1 cellular context compared by ENCODE assay signal in genomic region chr14:67392123-67392522, GRCh38.
TF ChIP-seq lines count a peak whose summit lies in the region.

No MANE protein-coding gene starts in this region.

TF ChIP-seq in WTC11, 78 proteins besides CTCF, POLR2A, EP300 and RAD21 (continued from another document):
- TF ChIP-seq AFF4 (CRISPR knock-in tag; IDR thresholded peaks at IDR 0.05; ENCODE audit: borderline replicate concordance) (no peak), ZNF416 (CRISPR knock-in tag; IDR thresholded peaks at IDR 0.05) (no peak), TEAD4 (CRISPR knock-in tag; IDR thresholded peaks at IDR 0.05) (no peak), ETV6 (CRISPR knock-in tag; IDR thresholded peaks at IDR 0.05) (no peak), AR (CRISPR knock-in tag; IDR thresholded peaks at IDR 0.05) (no peak), ZBTB21 (CRISPR knock-in tag; IDR thresholded peaks at IDR 0.05; ENCODE audit: borderline replicate concordance) (no peak), ELF4 (CRISPR knock-in tag; IDR thresholded peaks at IDR 0.05; ENCODE audit: low read depth) (no peak)
- TF ChIP-seq, protein P1, sequence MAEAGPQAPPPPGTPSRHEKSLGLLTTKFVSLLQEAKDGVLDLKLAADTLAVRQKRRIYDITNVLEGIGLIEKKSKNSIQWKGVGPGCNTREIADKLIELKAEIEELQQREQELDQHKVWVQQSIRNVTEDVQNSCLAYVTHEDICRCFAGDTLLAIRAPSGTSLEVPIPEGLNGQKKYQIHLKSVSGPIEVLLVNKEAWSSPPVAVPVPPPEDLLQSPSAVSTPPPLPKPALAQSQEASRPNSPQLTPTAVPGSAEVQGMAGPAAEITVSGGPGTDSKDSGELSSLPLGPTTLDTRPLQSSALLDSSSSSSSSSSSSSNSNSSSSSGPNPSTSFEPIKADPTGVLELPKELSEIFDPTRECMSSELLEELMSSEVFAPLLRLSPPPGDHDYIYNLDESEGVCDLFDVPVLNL (CRISPR knock-in tag; IDR thresholded peaks at IDR 0.05; ENCODE audit: borderline replicate concordance, low read depth) = no peak
TF ChIP-seq in WTC11: peak in this region for 0.
